In genomic region chr2:42089340-42089925, GRCh38 we compare ENCODE assay signal across 7 cellular contexts. TPM values are rescaled to one million over a fixed set of nuclear protein-coding genes. Genes with fewer than 3 reads are reported as not detected.
DNase-seq lines count a peak whose midpoint lies in the region; TF ChIP-seq lines count a peak whose summit lies in the region.

No MANE protein-coding gene starts in this region.

- H3K4me1 Mint-ChIP-seq in endodermal cell (peaks cover 24% of the 10 kb centered on the region), neural crest cell (peaks cover 27% of the 10 kb centered on the region)

- H3K9me3 Mint-ChIP-seq in endodermal cell, result no peaks in the 10 kb centered on the region
- no peaks in the 10 kb centered on the region for H3K9me3 Mint-ChIP-seq in neural crest cell

- peaks cover 7% of the 10 kb centered on the region for H3K4me1 ChIP-seq in HEK293 (ENCODE audit: control insufficient read depth, insufficient read depth, low read length)
- H3K4me1 ChIP-seq in Loucy (ENCODE audit: insufficient read depth, low read length, poor library complexity, severe bottlenecking), result no peaks in the 10 kb centered on the region
- peaks cover 3% of the 10 kb centered on the region for H3K4me1 ChIP-seq in endodermal cell (ENCODE audit: control insufficient read depth, insufficient read depth, low read length)

- H3K27ac ChIP-seq in HEK293 (ENCODE audit: extremely low read depth, low read depth, low read length) (no peak overlapping the region), endodermal cell (ENCODE audit: low read depth, low read length) (no peak overlapping the region)

- H3K9ac ChIP-seq in Loucy (ENCODE audit: low read depth, low read length, poor library complexity, severe bottlenecking), result no peak overlapping the region
- no peak overlapping the region for H3K9ac ChIP-seq in endodermal cell (ENCODE audit: extremely low read depth, low read length, poor library complexity, severe bottlenecking)

- no peaks in the 10 kb centered on the region for H3K27me3 ChIP-seq in Loucy (ENCODE audit: insufficient read depth, low read length, poor library complexity, severe bottlenecking)
- no peaks in the 10 kb centered on the region for H3K27me3 ChIP-seq in endodermal cell (ENCODE audit: control insufficient read depth, insufficient read depth, low read length, poor library complexity, severe bottlenecking)

- in situ Hi-C loops in GM13977 (cut with MboI; ENCODE audit: low pct_unique_long_range_greater_than_20kb, low sequenced_read_pairs, unreplicated experiment), result no loop called here

- CTCF ChIA-PET in HEK293 (lab: Yijun Ruan, JAX), result interaction anchor here (0.7 to 13.0 kb wide), 6 partner anchors 73 to 237 kb away, joined by 3 to 369 read pairs (median 6); no protein-coding TSS in a partner anchor

- TF ChIP-seq CTCF in GM13977 (IDR thresholded peaks at IDR 0.05; ENCODE audit: extremely low read depth, insufficient read depth, missing control alignments) (peak; percentile 88), HEK293 (tag by site-specific recombination; IDR thresholded peaks at IDR 0.05) (peak; percentile 13; the same call in 1 of the 2 replicates), Loucy (conservative IDR thresholded peaks at IDR 0.05; ENCODE audit: low read length) (peak; percentile 84), endodermal cell (conservative IDR thresholded peaks at IDR 0.05) (peak; percentile 91), neural crest cell (conservative IDR thresholded peaks at IDR 0.05) (peak; percentile 68)

- POLR2A ChIA-PET in HEK293 (lab: Yijun Ruan, JAX), result interaction anchor here (0.5 kb wide), 1 partner anchor 185 kb away, joined by 3 read pairs; no protein-coding TSS in a partner anchor

- no peaks in the 10 kb centered on the region for H3K79me2 ChIP-seq in Loucy (ENCODE audit: insufficient read depth, low read length)

- H3K27ac Mint-ChIP-seq in endodermal cell, result no peak overlapping the region
- no peak overlapping the region for H3K27ac Mint-ChIP-seq in neural crest cell (ENCODE audit: unreplicated experiment)

- no peaks in the 10 kb centered on the region for H3K9me2 ChIP-seq in Loucy (replicated peaks; ENCODE audit: low read depth, low read length)

- peaks cover 35% of the 10 kb centered on the region for H3K27me3 Mint-ChIP-seq in endodermal cell (ENCODE audit: insufficient read depth)
- H3K27me3 Mint-ChIP-seq in neural crest cell (ENCODE audit: low read depth), result peaks cover 12% of the 10 kb centered on the region

- no peaks in the 10 kb centered on the region for H3F3A ChIP-seq in Loucy (ENCODE audit: low read depth)

- H3K4me3 ChIP-seq in HEK293 (ENCODE audit: low read depth, low read length) (no peak overlapping the region), Loucy (ENCODE audit: low read length, poor library complexity, severe bottlenecking) (no peak overlapping the region), endodermal cell (ENCODE audit: low read length) (no peak overlapping the region)

- H3K4me2 ChIP-seq in Loucy (ENCODE audit: low read depth, low read length, poor library complexity, severe bottlenecking), result no peak overlapping the region

- DNase-seq in GM13977 (ENCODE audit: low spot score), result peak; percentile 72
- DNase-seq in activated CD4-positive, alpha-beta T cell treated with anti-CD3 and anti-CD28 coated beads for 4 hours, result peak; percentile 51 to 59
- DNase-seq in endodermal cell, result peak; percentile 94
- peak; percentile 57 for DNase-seq in neural crest cell (ENCODE audit: low read depth, low spot score)
- no peak for DNase-seq in SIG-M5 (lab: John Stamatoyannopoulos, UW)

- no peaks in the 10 kb centered on the region for H3K36me3 Mint-ChIP-seq in endodermal cell (ENCODE audit: low read depth)
- H3K36me3 Mint-ChIP-seq in neural crest cell (ENCODE audit: low read depth), result no peaks in the 10 kb centered on the region

- H3K9me3 ChIP-seq in HEK293 (ENCODE audit: control insufficient read depth, insufficient read depth, low read depth, low read length), result no peaks in the 10 kb centered on the region
- H3K9me3 ChIP-seq in Loucy (ENCODE audit: insufficient read depth, low read depth, low read length), result no peaks in the 10 kb centered on the region
- H3K9me3 ChIP-seq in endodermal cell (ENCODE audit: control insufficient read depth, low read length), result no peaks in the 10 kb centered on the region

- H3K4me3 Mint-ChIP-seq in endodermal cell, result no peak overlapping the region
- no peak overlapping the region for H3K4me3 Mint-ChIP-seq in neural crest cell

- H4K20me1 ChIP-seq in Loucy (ENCODE audit: insufficient read depth, low read length, poor library complexity, severe bottlenecking), result no peaks in the 10 kb centered on the region

- WGBS in endodermal cell (ENCODE audit: insufficient coverage in 1 of 2, insufficient read length in 1 of 2), 2 experiments, result 68 to 76% methylated on average over 12 to 16 of the region's 16 CpGs

- H3K36me3 ChIP-seq in HEK293 (ENCODE audit: control insufficient read depth in 2 of 2, insufficient read depth in 1 of 2, low read length in 2 of 2) (no peaks in the 10 kb centered on the region), Loucy (ENCODE audit: insufficient read depth, low read length) (no peaks in the 10 kb centered on the region), endodermal cell (ENCODE audit: control insufficient read depth, insufficient read depth, low read length) (no peaks in the 10 kb centered on the region)

- no peak overlapping the region for H2AFZ ChIP-seq in Loucy (ENCODE audit: low read length)

TF ChIP-seq in HEK293, 187 proteins besides CTCF, POLR2A, EP300 and RAD21:
- no peak for TF ChIP-seq ZNF585B (tag by site-specific recombination; IDR thresholded peaks at IDR 0.05)

RNA-seq across cellular contexts. Expression of gene PKDCC, which starts 41.6 kb away (rescaled TPM):
- total RNA-seq in endodermal cell (100 to 1,000 TPM in 1 of 2 donors, 10 to 100 TPM in 1; 85.3 to 105 TPM), neural crest cell (74.4 and 81.9 TPM in 2 replicates)
- polyA plus RNA-seq in endodermal cell (2013, experiment 1 of 2), result 124 TPM
- polyA plus RNA-seq in endodermal cell (2013, experiment 2 of 2), result 112 TPM

Comparison
In these comparisons a context has a peak if more than half of its experiments do, and no peak if none do; other contexts are left out.
1. CTCF ChIP-seq: peak in every context shown above with its lines; median percentile 91 in endodermal cell; 88 in GM13977; 84 in Loucy; 68 in neural crest cell; 13 in HEK293.